22 cellular contexts compared by ENCODE assay signal in genomic region chr15:70017796-70018195, GRCh38.
"Had no signal": no experiment of that assay in that cellular context is flagged by ENCODE, and none has a peak within 500 bp of the region (broad histone marks: within the 10 kb centered on the region; RNA-seq: fewer than 3 reads in every experiment).

No MANE protein-coding gene starts in this region.

- H3K4me1 ChIP-seq: right lobe of liver, upper lobe of right lung had no signal

- H3K36me3 ChIP-seq: gastroesophageal sphincter, lower lobe of right lung, right lobe of liver, upper lobe of right lung had no signal

- H3K4me3 Mint-ChIP-seq: activated CD8-positive, alpha-beta memory T cell treated with anti-CD3 and anti-CD28 coated beads, Interleukin-2, amount 10 ng/mL, durations not matched to agents 7 days and 5 days; activated T-cell treated with anti-CD3 and anti-CD28 coated beads, Interleukin-2, amount 50 U/mL, for 4 hours; stimulated activated naive CD8-positive, alpha-beta T cell treated with anti-CD3 and anti-CD28 coated beads, Interleukin-15, amount 100 ng/mL, for 72 hours; T-helper 2 cell treated with Interferon-gamma antibody and Interleukin-4, amounts not matched to agents 5 μg/mL and 100 μg/mL, for 36 hours had no signal

- DNase-seq: activated CD4-positive, alpha-beta T cell treated with anti-CD3 and anti-CD28 coated beads, Interleukin-2, amount 50 U/mL, for 48 hours; activated CD4-positive, CD25-positive, alpha-beta regulatory T cell treated with anti-CD3 and anti-CD28 coated beads, Interleukin-2, amount 50 U/mL, for 72 hours; activated CD8-positive, alpha-beta memory T cell treated with anti-CD3 and anti-CD28 coated beads, Interleukin-2, amount 10 ng/mL, durations not matched to agents 7 days and 5 days; activated effector memory CD4-positive, alpha-beta T cell treated with anti-CD3 and anti-CD28 coated beads, Interleukin-2, amount 50 U/mL, for 16 hours; activated T-cell treated with anti-CD3 and anti-CD28 coated beads, Interleukin-2, amount 50 U/mL, for 4 hours; aorta; kidney glomerular epithelial cell; lower lobe of right lung; naive B cell; nucleus accumbens; right lobe of liver; stimulated activated CD4-positive, alpha-beta T cell treated with anti-CD3 and anti-CD28 coated beads, Interleukin-2, amount 100 ng/mL, for 48 hours; stimulated activated naive CD8-positive, alpha-beta T cell treated with anti-CD3 and anti-CD28 coated beads, Interleukin-15, amount 100 ng/mL, for 72 hours; SW 1271; testis; upper lobe of right lung had no signal

- H3K27me3 ChIP-seq: hepatocyte, right lobe of liver, testis, upper lobe of right lung had no signal

- H3K36me3 Mint-ChIP-seq: naive B cell had no signal

- H3K9me3 ChIP-seq: lower lobe of right lung, right lobe of liver, testis, upper lobe of right lung had no signal

- H3K27ac Mint-ChIP-seq: activated CD8-positive, alpha-beta memory T cell treated with anti-CD3 and anti-CD28 coated beads, Interleukin-2, amount 10 ng/mL, durations not matched to agents 7 days and 5 days; progenitor cell of endocrine pancreas; stimulated activated naive CD8-positive, alpha-beta T cell treated with anti-CD3 and anti-CD28 coated beads, Interleukin-15, amount 100 ng/mL, for 72 hours; T-helper 2 cell treated with Interferon-gamma antibody and Interleukin-4, amounts not matched to agents 5 μg/mL and 100 μg/mL, for 36 hours had no signal

- H3K4me2 ChIP-seq: hepatocyte had no signal

- H3K27ac ChIP-seq: gastroesophageal sphincter, hepatocyte, lower lobe of right lung, right lobe of liver, testis, upper lobe of right lung had no signal

- H3K4me3 ChIP-seq: gastroesophageal sphincter, hepatocyte, lower lobe of right lung, right lobe of liver, testis, upper lobe of right lung had no signal

- H3K79me2 ChIP-seq: hepatocyte had no signal

- H3K9me3 Mint-ChIP-seq: stimulated activated naive CD8-positive, alpha-beta T cell treated with anti-CD3 and anti-CD28 coated beads, Interleukin-15, amount 100 ng/mL, for 72 hours; T-helper 2 cell treated with Interferon-gamma antibody and Interleukin-4, amounts not matched to agents 5 μg/mL and 100 μg/mL, for 36 hours had no signal

- ATAC-seq: activated CD8-positive, alpha-beta memory T cell treated with anti-CD3 and anti-CD28 coated beads, Interleukin-2, amount 10 ng/mL, durations not matched to agents 7 days and 5 days; activated T-cell treated with anti-CD3 and anti-CD28 coated beads, Interleukin-2, amount 50 U/mL, for 4 hours; gastroesophageal sphincter; lower lobe of right lung; right lobe of liver; stimulated activated naive CD8-positive, alpha-beta T cell treated with anti-CD3 and anti-CD28 coated beads, Interleukin-15, amount 100 ng/mL, for 72 hours; upper lobe of right lung had no signal

- FAIRE-seq: bronchial epithelial cell, colon had no signal

- H2AFZ ChIP-seq: hepatocyte had no signal
